Comparison of ENCODE assay signal across 15 cellular contexts in genomic region chr11:66970371-66970807, GRCh38. TPM values are rescaled to one million over a fixed set of nuclear protein-coding genes. Genes with fewer than 3 reads are reported as not detected.
DNase-seq lines count a peak whose midpoint lies in the region; ATAC-seq and TF ChIP-seq lines count a peak whose summit lies in the region.
"Had no signal": no experiment of that assay in that cellular context is flagged by ENCODE, and none has a peak within 500 bp of the region (broad histone marks: within the 10 kb centered on the region; RNA-seq: fewer than 3 reads in every experiment).

No MANE protein-coding gene starts in this region.

- peak overlapping the region; percentile 42 for H3K27ac ChIP-seq in right cardiac atrium (ENCODE audit: low read length)
- peak overlapping the region in 4 of 12 donors; percentile 36 to 67 (median 62) for H3K27ac ChIP-seq in heart left ventricle
- no peak overlapping the region for H3K27ac ChIP-seq in neural progenitor cell
- H3K27ac ChIP-seq: BLaER1 had no signal

- H3K9me3 Mint-ChIP-seq in chondrocyte (ENCODE audit: low read depth) (no peaks in the 10 kb centered on the region), neural progenitor cell (peaks cover 3% of the 10 kb centered on the region)

- H3K4me1 Mint-ChIP-seq in chondrocyte (ENCODE audit: low read depth) = peaks cover 51% of the 10 kb centered on the region
- peaks cover 13% of the 10 kb centered on the region for H3K4me1 Mint-ChIP-seq in neural progenitor cell

- no peak for ATAC-seq in right cardiac atrium
- no peak for ATAC-seq in heart left ventricle
- no peak for ATAC-seq in GM19467 (IDR thresholded peaks at IDR 0.05; ENCODE audit: unreplicated experiment)
- ATAC-seq in GM18868 (IDR thresholded peaks at IDR 0.05; ENCODE audit: unreplicated experiment) = no peak

- no peak overlapping the region for H3K9ac ChIP-seq in neural progenitor cell
- H3K9ac ChIP-seq: BLaER1 had no signal

- TF ChIP-seq CTCF in heart left ventricle (IDR thresholded peaks at IDR 0.05) (no peak), chondrocyte (IDR thresholded peaks at IDR 0.05) (no peak), neural progenitor cell (IDR thresholded peaks at IDR 0.05) (no peak)

- no peaks in the 10 kb centered on the region for H3K79me2 ChIP-seq in neural progenitor cell (ENCODE audit: low read depth)

- H3K36me3 Mint-ChIP-seq in chondrocyte (ENCODE audit: low read depth) (no peaks in the 10 kb centered on the region), neural progenitor cell (no peaks in the 10 kb centered on the region)

- H3K27me3 ChIP-seq in right cardiac atrium (ENCODE audit: control insufficient read depth, insufficient read depth) (no peaks in the 10 kb centered on the region), heart left ventricle (no peaks in the 10 kb centered on the region), neural progenitor cell (no peaks in the 10 kb centered on the region)
- H3K27me3 ChIP-seq: BLaER1, pancreas had no signal

- WGBS in right cardiac atrium = 84% methylated on average over 4 of the region's 4 CpGs
- WGBS in heart left ventricle, 4 donors = 83 to 90% (median 87%) methylated on average over 4 of the region's 4 CpGs

- H3K36me3 ChIP-seq in heart left ventricle (no peaks in the 10 kb centered on the region), neural progenitor cell (no peaks in the 10 kb centered on the region)
- H3K36me3 ChIP-seq: BLaER1, pancreas had no signal

- no peak overlapping the region for H2AFZ ChIP-seq in neural progenitor cell (replicated peaks)

- DNase-seq in right cardiac atrium = no peak
- DNase-seq in heart left ventricle = no peak
- DNase-seq in chondrocyte (ENCODE audit: low spot score) = no peak
- DNase-seq in neural progenitor cell (ENCODE audit: low spot score) = no peak
- DNase-seq in NCI-H1105 treated with DMSO at 0.1 percent for 48 hours (lab: John Stamatoyannopoulos, UW) = no peak
- no peak for DNase-seq in UCSD-AML1 (lab: John Stamatoyannopoulos, UW; ENCODE audit: unreplicated experiment)
- DNase-seq: activated effector memory CD4-positive, alpha-beta T cell treated with anti-CD3 and anti-CD28 coated beads, Interleukin-2, amount 50 U/mL, for 16 hours; left colon; pancreas had no signal

- no peaks in the 10 kb centered on the region for H3F3A ChIP-seq in neural progenitor cell (ENCODE audit: low read depth)

- H4K20me1 ChIP-seq in neural progenitor cell (ENCODE audit: low read depth) = no peaks in the 10 kb centered on the region
- H4K20me1 ChIP-seq: BLaER1 had no signal

- intact Hi-C loops in right cardiac atrium (cut with DNase I) (no loop called here), heart left ventricle (cut with DNase I) (no loop called here)

- H3K27ac Mint-ChIP-seq in chondrocyte (ENCODE audit: unreplicated experiment) (peak overlapping the region; percentile 96), neural progenitor cell (no peak overlapping the region)

- TF ChIP-seq POLR2A in heart left ventricle (IDR thresholded peaks at IDR 0.05) = no peak

- H3K4me1 ChIP-seq in right cardiac atrium (ENCODE audit: control insufficient read depth, insufficient read depth, low read length) (peaks cover 5% of the 10 kb centered on the region), heart left ventricle (peaks cover 0 to 27% (median 0%) of the 10 kb centered on the region in 12 donors), neural progenitor cell (no peaks in the 10 kb centered on the region)
- H3K4me1 ChIP-seq: pancreas had no signal

- H3K9me3 ChIP-seq in right cardiac atrium (ENCODE audit: control insufficient read depth, low read length) = peaks cover 1% of the 10 kb centered on the region
- H3K9me3 ChIP-seq in heart left ventricle = no peaks in the 10 kb centered on the region
- no peaks in the 10 kb centered on the region for H3K9me3 ChIP-seq in neural progenitor cell (ENCODE audit: low read depth)
- H3K9me3 ChIP-seq: BLaER1, pancreas had no signal

- H3K4me3 ChIP-seq in right cardiac atrium (ENCODE audit: low read length) = no peak overlapping the region
- no peak overlapping the region for H3K4me3 ChIP-seq in heart left ventricle
- no peak overlapping the region for H3K4me3 ChIP-seq in neural progenitor cell
- H3K4me3 ChIP-seq: BLaER1, pancreas had no signal

- no peak overlapping the region for H3K4me3 Mint-ChIP-seq in chondrocyte (ENCODE audit: unreplicated experiment)
- peak overlapping the region; percentile 9 for H3K4me3 Mint-ChIP-seq in neural progenitor cell

- H3K4me2 ChIP-seq in neural progenitor cell = no peak overlapping the region
- H3K4me2 ChIP-seq: BLaER1 had no signal

- H3K27me3 Mint-ChIP-seq in chondrocyte (ENCODE audit: low read depth) (no peaks in the 10 kb centered on the region), neural progenitor cell (ENCODE audit: insufficient read depth, low read depth) (peaks cover 10% of the 10 kb centered on the region)

RNA-seq across cellular contexts. Expression of gene C11orf86, which starts 4.7 kb away (rescaled TPM):
- not detected for total RNA-seq in right cardiac atrium
- not detected for polyA plus RNA-seq in right cardiac atrium
- total RNA-seq in heart left ventricle = not detected
- not detected for polyA plus RNA-seq in heart left ventricle
- not detected in 3 replicates for total RNA-seq in chondrocyte
- not detected in 2 replicates for total RNA-seq in neural progenitor cell (ENCODE audit: low replicate concordance)
- total RNA-seq: G401, Right ventricle myocardium inferior, ureter had no signal

RNA-seq across cellular contexts. Expression of gene PC, which starts 12.2 kb away (rescaled TPM):
- 10 to 100 TPM in 1 of 4 donors, 1 to 10 TPM in 3; 7.2 to 11.0 (median 9.0) TPM for total RNA-seq in right cardiac atrium
- polyA plus RNA-seq in right cardiac atrium = 22.6 TPM
- 10 to 100 TPM in 7 of 9 donors, 1 to 10 TPM in 2; 2.6 to 22.4 (median 13.1) TPM for total RNA-seq in heart left ventricle
- polyA plus RNA-seq in heart left ventricle = 10 to 100 TPM; 11.7 to 20.3 TPM
- total RNA-seq in chondrocyte = 12.3 to 33.7 TPM (median 14.2 TPM) in 3 replicates
- total RNA-seq in neural progenitor cell (ENCODE audit: low replicate concordance) = 11.4 and 20.4 TPM in 2 replicates

RNA-seq across cellular contexts. Expression of gene SYT12, which starts 52.5 kb away (rescaled TPM):
- total RNA-seq in right cardiac atrium (1 to 10 TPM in 1 of 4 donors, under 1 TPM in 3; 0.11 to 1.4 (median 0.24) TPM), heart left ventricle (1 to 10 TPM in 1 of 9 donors, under 1 TPM in 6, not detected in 2; 0.25 to 2.2 (median 0.40) TPM), chondrocyte (7.2 to 15.3 TPM (median 7.2 TPM) in 3 replicates), neural progenitor cell (ENCODE audit: low replicate concordance) (0.50 and 0.67 TPM in 2 replicates)
- polyA plus RNA-seq in right cardiac atrium (0.18 TPM), heart left ventricle (under 1 TPM; 0.04 to 0.82 TPM)
